Comparison of ENCODE assay signal across 1 cellular context in genomic region chr10:73088304-73088703, GRCh38.
A peak's percentile ranks its signal among the peaks of the same experiment; 100 is the strongest.
TF ChIP-seq lines count a peak whose summit lies in the region.

No MANE protein-coding gene starts in this region.

TF ChIP-seq in GM12878, 131 proteins besides CTCF, POLR2A, EP300 and RAD21:
- TF ChIP-seq IKZF2 (IDR thresholded peaks at IDR 0.05) (peak in 1 of 2 experiments; percentile 20; a peak in 1 of 4 replicates), ESRRA (IDR thresholded peaks at IDR 0.05; ENCODE audit: low read length) (peak; percentile 73), SMAD1 (IDR thresholded peaks at IDR 0.05; ENCODE audit: low read depth, partially characterized antibody) (no peak), CEBPB (IDR thresholded peaks at IDR 0.05; ENCODE audit: borderline replicate concordance in 1 of 2, low read depth in 2 of 2, low read length in 2 of 2) (0 out of 4 replicates have a peak, but pooled peaks of 1 of the 2 experiments have one; percentile 11), POLR2AphosphoS5 (IDR thresholded peaks at IDR 0.05; ENCODE audit: low read length) (no peak), TAF1 (IDR thresholded peaks at IDR 0.05; ENCODE audit: borderline replicate concordance, low read depth, low read length) (no peak), ZNF274 (IDR thresholded peaks at IDR 0.05; ENCODE audit: insufficient read depth, insufficient read length) (no peak), RELA (IDR thresholded peaks at IDR 0.05; ENCODE audit: borderline replicate concordance, partially characterized antibody) (no peak), RUNX3 (IDR thresholded peaks at IDR 0.05; ENCODE audit: low read length) (peak; percentile 82), ATF2 (IDR thresholded peaks at IDR 0.05; ENCODE audit: low read length) (0 out of 2 replicates have a peak, but pooled peaks have one; percentile 20), EED (IDR thresholded peaks at IDR 0.05; ENCODE audit: low read depth) (peak; percentile 32; the same call in 1 of the 2 replicates), RAD51 (IDR thresholded peaks at IDR 0.05) (no peak), POLR2AphosphoS2 (IDR thresholded peaks at IDR 0.05; ENCODE audit: low read depth, low read length) (peak; percentile 35; the same call in 1 of the 2 replicates), ZSCAN29 (IDR thresholded peaks at IDR 0.05) (peak; percentile 19; the same call in 1 of the 2 replicates), E2F8 (IDR thresholded peaks at IDR 0.05; ENCODE audit: low read depth, partially characterized antibody) (no peak), NFIC (IDR thresholded peaks at IDR 0.05; ENCODE audit: low read depth, low read length) (peak; percentile 48; the same call in 1 of the 2 replicates), RELB (IDR thresholded peaks at IDR 0.05; ENCODE audit: low read depth) (peak; percentile 25; the same call in 1 of the 2 replicates)
TF ChIP-seq in GM12878: peak in this region for 10.
